In genomic region chr2:174607584-174607983, GRCh38 we compare ENCODE assay signal across 16 cellular contexts. TPM values are rescaled to one million over a fixed set of nuclear protein-coding genes. Genes with fewer than 3 reads are reported as not detected.
DNase-seq lines count a peak whose midpoint lies in the region; ATAC-seq and TF ChIP-seq lines count a peak whose summit lies in the region.
"Had no signal": no experiment of that assay in that cellular context is flagged by ENCODE, and none has a peak within 500 bp of the region (broad histone marks: within the 10 kb centered on the region; RNA-seq: fewer than 3 reads in every experiment).

No MANE protein-coding gene starts in this region.

- peaks cover 6% of the 10 kb centered on the region for H3K36me3 Mint-ChIP-seq in MCF 10A (ENCODE audit: insufficient read depth, unreplicated experiment)
- H3K36me3 Mint-ChIP-seq in activated CD8-positive, alpha-beta T cell treated with anti-CD3 and anti-CD28 coated beads for 36 hours (ENCODE audit: low read depth) = peaks cover 45% of the 10 kb centered on the region
- peaks cover 0 to 40% (median 0%) of the 10 kb centered on the region in 3 donors for H3K36me3 Mint-ChIP-seq in naive thymus-derived CD8-positive, alpha-beta T cell
- H3K36me3 Mint-ChIP-seq: WTC11 had no signal

- BruUV-seq in MCF 10A (replicated peaks; lab: Mats Ljungman, UMichigan) (no TSS peak), mammary epithelial cell (replicated peaks; lab: Mats Ljungman, UMichigan) (no TSS peak)

- TF ChIP-seq POLR2A in transverse colon (IDR thresholded peaks at IDR 0.05) = no peak

- no peaks in the 10 kb centered on the region for H3K27me3 ChIP-seq in mammary epithelial cell (ENCODE audit: insufficient read depth, low read length)
- no peaks in the 10 kb centered on the region for H3K27me3 ChIP-seq in transverse colon
- H3K27me3 ChIP-seq: BE2C had no signal

- no peaks in the 10 kb centered on the region for H3K27me3 Mint-ChIP-seq in MCF 10A (ENCODE audit: insufficient read depth, unreplicated experiment)
- H3K27me3 Mint-ChIP-seq in activated CD8-positive, alpha-beta T cell treated with anti-CD3 and anti-CD28 coated beads for 36 hours = no peaks in the 10 kb centered on the region
- no peaks in the 10 kb centered on the region for H3K27me3 Mint-ChIP-seq in naive thymus-derived CD8-positive, alpha-beta T cell

- H3K4me3 Mint-ChIP-seq in MCF 10A (ENCODE audit: unreplicated experiment) = no peak overlapping the region
- peak overlapping the region; percentile 44 for H3K4me3 Mint-ChIP-seq in activated CD8-positive, alpha-beta T cell treated with anti-CD3 and anti-CD28 coated beads for 36 hours
- H3K4me3 Mint-ChIP-seq in naive thymus-derived CD8-positive, alpha-beta T cell = peak overlapping the region in 3 of 10 donors; percentile 1 to 47 (median 41)
- H3K4me3 Mint-ChIP-seq: WTC11 had no signal

- H3K9me3 ChIP-seq in mammary epithelial cell (replicated peaks; ENCODE audit: insufficient read depth, low read length) = no peaks in the 10 kb centered on the region
- no peaks in the 10 kb centered on the region for H3K9me3 ChIP-seq in transverse colon
- H3K9me3 ChIP-seq: BE2C, prostate gland had no signal

- in situ Hi-C loops in mammary epithelial cell (cut with MboI; ENCODE audit: low sequenced_read_pairs in 2 of 2) = loop anchor here in 1 of 2 donors (10.0 kb wide), 1 partner anchor 143 kb away; no protein-coding TSS in a partner anchor
- in situ Hi-C loops in transverse colon (cut with MboI; ENCODE audit: low pct_ligation_motif_present in 1 of 4, low pct_unique_long_range_greater_than_20kb in 1 of 4, low sequenced_read_pairs in 3 of 4) = no loop called here

- no peaks in the 10 kb centered on the region for H3K9me3 Mint-ChIP-seq in MCF 10A (ENCODE audit: unreplicated experiment)
- H3K9me3 Mint-ChIP-seq in activated CD8-positive, alpha-beta T cell treated with anti-CD3 and anti-CD28 coated beads for 36 hours = peaks cover 1% of the 10 kb centered on the region
- no peaks in the 10 kb centered on the region for H3K9me3 Mint-ChIP-seq in naive thymus-derived CD8-positive, alpha-beta T cell
- H3K9me3 Mint-ChIP-seq: WTC11 had no signal

- no peaks in the 10 kb centered on the region for H4K20me1 ChIP-seq in mammary epithelial cell (ENCODE audit: insufficient read depth, low read length)

- CTCF ChIA-PET in MCF 10A (lab: Yijun Ruan, JAX) (interaction anchor here (7.8 kb wide), 1 partner anchor 80 kb away, joined by 49 read pairs; no protein-coding TSS in a partner anchor), mammary epithelial cell (lab: Charles Lee; ENCODE audit: low non-redundant PET) (no interaction called here)
- CTCF ChIA-PET in activated CD8-positive, alpha-beta T cell treated with anti-CD3 and anti-CD28 coated beads for 36 hours (lab: Charles Lee) = interaction anchor here (1.1 to 13.7 kb wide), 9 partner anchors 10 to 80 kb away, joined by 3 to 101 read pairs (median 8); partner anchors contain the start of gene WIPF1

- H3K36me3 ChIP-seq in mammary epithelial cell (ENCODE audit: insufficient read depth, low read length) (no peaks in the 10 kb centered on the region), transverse colon (no peaks in the 10 kb centered on the region)
- H3K36me3 ChIP-seq: BE2C, prostate gland had no signal

- TF ChIP-seq CTCF in MCF 10A (IDR thresholded peaks at IDR 0.05; ENCODE audit: unreplicated experiment) = no peak
- TF ChIP-seq CTCF in mammary epithelial cell (conservative IDR thresholded peaks at IDR 0.05 in 1 of 2, IDR thresholded peaks at IDR 0.05 in 1 of 2; ENCODE audit: extremely low read depth in 1 of 2, insufficient read depth in 1 of 2, low read depth in 1 of 2, low read length in 2 of 2) = no peak
- no peak for TF ChIP-seq CTCF in activated CD8-positive, alpha-beta T cell treated with anti-CD3 and anti-CD28 coated beads for 36 hours (IDR thresholded peaks at IDR 0.05)
- TF ChIP-seq CTCF in transverse colon (IDR thresholded peaks at IDR 0.05) = no peak

- DNase-seq in MCF 10A (ENCODE audit: unreplicated experiment) (no peak), mammary epithelial cell (no peak), transverse colon (no peak)
- no peak for DNase-seq in activated CD8-positive, alpha-beta T cell treated with anti-CD3 and anti-CD28 coated beads for 36 hours
- no peak for DNase-seq in naive thymus-derived CD8-positive, alpha-beta T cell
- DNase-seq in stimulated activated CD4-positive, alpha-beta T cell treated with anti-CD3 and anti-CD28 coated beads, Interleukin-4, amount 100 ng/mL, for 24 hours = no peak
- DNase-seq: activated effector memory CD4-positive, alpha-beta T cell treated with anti-CD3 and anti-CD28 coated beads, Interleukin-2, amount 50 U/mL, for 16 hours; BE2C; DMS79; islet precursor cell; NCI-H2171 treated with DMSO at 0.1 percent for 48 hours had no signal

- POLR2A ChIA-PET in MCF 10A (lab: Yijun Ruan, JAX) = no interaction called here
- POLR2A ChIA-PET in activated CD8-positive, alpha-beta T cell treated with anti-CD3 and anti-CD28 coated beads for 36 hours (lab: Charles Lee) = interaction anchor here (0.7 to 20.8 kb wide), 8 partner anchors 8 to 122 kb away, joined by 3 to 283 read pairs (median 3); partner anchors contain the start of gene WIPF1
- POLR2A ChIA-PET in naive thymus-derived CD8-positive, alpha-beta T cell (lab: Charles Lee) = interaction anchor here (1.1 kb wide), 1 partner anchor 82 kb away, joined by 3 read pairs; no protein-coding TSS in a partner anchor

- ATAC-seq in activated CD8-positive, alpha-beta T cell treated with anti-CD3 and anti-CD28 coated beads for 36 hours = no peak
- ATAC-seq in naive thymus-derived CD8-positive, alpha-beta T cell = no peak
- ATAC-seq in GM21528 (IDR thresholded peaks at IDR 0.05; ENCODE audit: low FRiP score, unreplicated experiment) (no peak), GM18867 (IDR thresholded peaks at IDR 0.05; ENCODE audit: unreplicated experiment) (no peak)
- ATAC-seq: WTC11 had no signal

- H3K4me1 ChIP-seq in mammary epithelial cell (ENCODE audit: insufficient read depth, low read length) = no peaks in the 10 kb centered on the region
- peaks cover 14 to 49% (median 24%) of the 10 kb centered on the region in 4 donors for H3K4me1 ChIP-seq in transverse colon

- H3K9ac ChIP-seq in mammary epithelial cell (ENCODE audit: insufficient read depth, low read length) = no peak overlapping the region

- H3K27ac ChIP-seq in mammary epithelial cell (ENCODE audit: insufficient read depth, low read depth, low read length) (no peak overlapping the region), transverse colon (peak overlapping the region in 3 of 4 donors; percentile 0 to 63 (median 33))
- H3K27ac ChIP-seq: prostate gland had no signal

- peaks cover 25% of the 10 kb centered on the region for H3K4me1 Mint-ChIP-seq in MCF 10A (ENCODE audit: insufficient read depth, unreplicated experiment)
- peaks cover 92% of the 10 kb centered on the region for H3K4me1 Mint-ChIP-seq in activated CD8-positive, alpha-beta T cell treated with anti-CD3 and anti-CD28 coated beads for 36 hours (ENCODE audit: low read depth)
- H3K4me1 Mint-ChIP-seq in naive thymus-derived CD8-positive, alpha-beta T cell = peaks cover 36 to 94% (median 86%) of the 10 kb centered on the region in 4 donors
- H3K4me1 Mint-ChIP-seq: WTC11 had no signal

- no peaks in the 10 kb centered on the region for H3K79me2 ChIP-seq in mammary epithelial cell (ENCODE audit: insufficient read depth, low read length)

- H3K27ac Mint-ChIP-seq in MCF 10A (ENCODE audit: low read depth, unreplicated experiment) = peak overlapping the region; percentile 93
- peak overlapping the region; percentile 100 for H3K27ac Mint-ChIP-seq in activated CD8-positive, alpha-beta T cell treated with anti-CD3 and anti-CD28 coated beads for 36 hours
- H3K27ac Mint-ChIP-seq in naive thymus-derived CD8-positive, alpha-beta T cell = peak overlapping the region; percentile 83 to 95 (median 91)
- H3K27ac Mint-ChIP-seq: WTC11 had no signal

- dilution Hi-C loops in mammary epithelial cell (cut with HindIII; ENCODE audit: low sequenced_read_pairs) = no loop called here

- intact Hi-C loops in MCF 10A (cut with micrococcal nuclease) = no loop called here
- intact Hi-C loops in mammary epithelial cell (cut with micrococcal nuclease) = no loop called here
- intact Hi-C loops in activated CD8-positive, alpha-beta T cell treated with anti-CD3 and anti-CD28 coated beads for 36 hours (cut with micrococcal nuclease) = loop anchor here (5.0 kb wide), 1 partner anchor 80 kb away; no protein-coding TSS in a partner anchor
- intact Hi-C loops in transverse colon (cut with DNase I; ENCODE audit: low total_unique reads) = no loop called here

- no peak overlapping the region for H3K4me2 ChIP-seq in mammary epithelial cell (ENCODE audit: insufficient read depth, low read depth, low read length)

- TF ChIP-seq EP300 in transverse colon (IDR thresholded peaks at IDR 0.05; ENCODE audit: low read depth) = no peak

- H3K4me3 ChIP-seq in mammary epithelial cell (replicated peaks in 1 of 3; ENCODE audit: insufficient read depth in 1 of 3, low read depth in 2 of 3, low read length in 3 of 3) (no peak overlapping the region), transverse colon (no peak overlapping the region)
- H3K4me3 ChIP-seq: prostate gland had no signal

- H2AFZ ChIP-seq in mammary epithelial cell (ENCODE audit: low read depth, low read length) = no peak overlapping the region

- 15% methylated on average over 3 of the region's 3 CpGs for WGBS in mammary epithelial cell (ENCODE audit: low coverage, missing lambda C conversion rate)
- WGBS in transverse colon (ENCODE audit: low coverage in 1 of 2), 2 donors = 60 to 63% methylated on average over 3 of the region's 3 CpGs

RNA-seq across cellular contexts. Expression of gene WIPF1, which starts 10.0 kb away (rescaled TPM):
- 6.0 and 6.2 TPM in 2 replicates for total RNA-seq in MCF 10A (2022)
- 1 to 10 TPM in 1 of 2 donors, not detected in 1; 1.0 TPM for total RNA-seq in mammary epithelial cell
- 0.08 TPM for polyA plus RNA-seq in mammary epithelial cell
- not detected for polyA minus RNA-seq in mammary epithelial cell
- total RNA-seq in activated CD8-positive, alpha-beta T cell treated with anti-CD3 and anti-CD28 coated beads for 36 hours = 100 to 1,000 TPM; 361 to 365 TPM
- 100 to 1,000 TPM; 408 to 419 TPM for total RNA-seq in naive thymus-derived CD8-positive, alpha-beta T cell
- 100 to 1,000 TPM in 2 of 3 donors, 10 to 100 TPM in 1; 97.5 to 116 (median 103) TPM for polyA plus RNA-seq in naive thymus-derived CD8-positive, alpha-beta T cell
- total RNA-seq in transverse colon = 10 to 100 TPM in 3 of 4 donors, 1 to 10 TPM in 1; 8.5 to 32.6 (median 16.1) TPM
- total RNA-seq: HT-29 had no signal

Comparison
In these comparisons a context has a peak if more than half of its experiments do, and no peak if none do; other contexts are left out.
1. RNA of gene WIPF1, which starts 10.0 kb away (total RNA-seq): 408 to 419 TPM in naive thymus-derived CD8-positive, alpha-beta T cell and 361 to 365 TPM in activated CD8-positive, alpha-beta T cell treated with anti-CD3 and anti-CD28 coated beads for 36 hours; 8.5 to 32.6 TPM in transverse colon, 6.0 to 6.2 TPM in MCF 10A and 1.0 TPM in mammary epithelial cell; every median in the first group is over 10 times any median in the second.
2. Peak in every context shown above with its lines, with median percentiles within 50 percentile points of each other: H3K27ac Mint-ChIP-seq.